In genomic region chr6:22145294-22145693, GRCh38 we compare ENCODE assay signal across 15 cellular contexts.
DNase-seq lines count a peak whose midpoint lies in the region; ATAC-seq and TF ChIP-seq lines count a peak whose summit lies in the region.
"Had no signal": no experiment of that assay in that cellular context is flagged by ENCODE, and none has a peak within 500 bp of the region (broad histone marks: within the 10 kb centered on the region; RNA-seq: fewer than 3 reads in every experiment).

No MANE protein-coding gene starts in this region.

- intact Hi-C loops in activated T-helper 2 cell treated with anti-CD3 and anti-CD28 coated beads, Interferon-gamma antibody, Interleukin-2, Interleukin-4, amounts not matched to agents 10 μg/mL and 5 μg/mL and 100 μg/mL, durations not matched to agents 14 hours and 24 hours and 36 hours (cut with micrococcal nuclease): loop anchor here (5.0 kb wide), 1 partner anchor 548 kb away; no protein-coding TSS in a partner anchor

- H4K91ac ChIP-seq in mesenchymal stem cell (ENCODE audit: low read length): no peak overlapping the region

- no peaks in the 10 kb centered on the region for H3K36me3 ChIP-seq in BE2C
- peaks cover 3% of the 10 kb centered on the region; the same call in 1 of the 2 replicates for H3K36me3 ChIP-seq in DND-41 (ENCODE audit: insufficient read depth, low read length)
- no peaks in the 10 kb centered on the region for H3K36me3 ChIP-seq in mesenchymal stem cell (ENCODE audit: control insufficient read depth in 1 of 2, insufficient read depth in 2 of 2, low read depth in 1 of 2, low read length in 2 of 2)
- H3K36me3 ChIP-seq: esophagus muscularis mucosa had no signal

- DNase-seq in BE2C (no peak), DND-41 (no peak), NCI-H345 treated with DMSO at 0.1 percent for 48 hours (lab: John Stamatoyannopoulos, UW; ENCODE audit: unreplicated experiment) (peak; percentile 89), mesenchymal stem cell (no peak), NCI-H2196 treated with DMSO at 0.1 percent for 48 hours (lab: John Stamatoyannopoulos, UW; ENCODE audit: unreplicated experiment) (no peak)
- no peak for DNase-seq in activated T-helper 2 cell treated with anti-CD3 and anti-CD28 coated beads, Interferon-gamma antibody, Interleukin-2, Interleukin-4, amounts not matched to agents 10 μg/mL and 5 μg/mL and 100 μg/mL, durations not matched to agents 14 hours and 24 hours and 36 hours (ENCODE audit: low spot score)
- no peak for DNase-seq in activated T-cell treated with anti-CD3 and anti-CD28 coated beads, Interleukin-2, amount 50 U/mL, for 24 hours
- DNase-seq: activated CD4-positive, alpha-beta T cell treated with anti-CD3 and anti-CD28 coated beads for 36 hours; activated CD8-positive, alpha-beta memory T cell treated with anti-CD3 and anti-CD28 coated beads, Interleukin-2, amount 10 ng/mL, durations not matched to agents 7 days and 5 days; activated effector memory CD4-positive, alpha-beta T cell treated with Interleukin-2 at 50 U/mL for 16 hours; effector CD4-positive, alpha-beta T cell; stimulated activated CD4-positive, alpha-beta T cell treated with anti-CD3 and anti-CD28 coated beads, Interleukin-2, amount 100 ng/mL, for 48 hours had no signal

- H3K27me3 ChIP-seq in BE2C (no peaks in the 10 kb centered on the region), DND-41 (ENCODE audit: insufficient read depth, low read length, poor library complexity) (no peaks in the 10 kb centered on the region), mesenchymal stem cell (ENCODE audit: control insufficient read depth in 1 of 2, insufficient read depth in 1 of 2, low read length in 2 of 2) (peaks cover 0 to 4% of the 10 kb centered on the region in 2 experiments)
- H3K27me3 ChIP-seq: esophagus muscularis mucosa had no signal

- no peak overlapping the region for H2BK5ac ChIP-seq in mesenchymal stem cell (ENCODE audit: low read depth, low read length, poor library complexity, severe bottlenecking)

- no peak overlapping the region for H4K8ac ChIP-seq in mesenchymal stem cell (ENCODE audit: low read length)

- H3K9me3 ChIP-seq in BE2C: no peaks in the 10 kb centered on the region
- no peaks in the 10 kb centered on the region for H3K9me3 ChIP-seq in DND-41 (ENCODE audit: insufficient read depth, low read length, severe bottlenecking)
- H3K9me3 ChIP-seq in mesenchymal stem cell (ENCODE audit: control insufficient read depth, low read length): no peaks in the 10 kb centered on the region
- H3K9me3 ChIP-seq: esophagus muscularis mucosa had no signal

- H3K27ac Mint-ChIP-seq in activated T-helper 2 cell treated with anti-CD3 and anti-CD28 coated beads, Interferon-gamma antibody, Interleukin-2, Interleukin-4, amounts not matched to agents 10 μg/mL and 5 μg/mL and 100 μg/mL, durations not matched to agents 14 hours and 24 hours and 36 hours: no peak overlapping the region
- H3K27ac Mint-ChIP-seq in activated T-cell treated with anti-CD3 and anti-CD28 coated beads, Interleukin-2, amount 50 U/mL, for 24 hours: no peak overlapping the region
- H3K27ac Mint-ChIP-seq: activated CD8-positive, alpha-beta memory T cell treated with anti-CD3 and anti-CD28 coated beads, Interleukin-2, amount 10 ng/mL, durations not matched to agents 7 days and 5 days had no signal

- H2BK12ac ChIP-seq in mesenchymal stem cell (ENCODE audit: low read length in 2 of 2): no peak overlapping the region

- peaks cover 38% of the 10 kb centered on the region for H3K27me3 Mint-ChIP-seq in activated T-helper 2 cell treated with anti-CD3 and anti-CD28 coated beads, Interferon-gamma antibody, Interleukin-2, Interleukin-4, amounts not matched to agents 10 μg/mL and 5 μg/mL and 100 μg/mL, durations not matched to agents 14 hours and 24 hours and 36 hours (ENCODE audit: low read depth)
- peaks cover 59% of the 10 kb centered on the region for H3K27me3 Mint-ChIP-seq in activated T-cell treated with anti-CD3 and anti-CD28 coated beads, Interleukin-2, amount 50 U/mL, for 24 hours

- H3K36me3 Mint-ChIP-seq in activated T-helper 2 cell treated with anti-CD3 and anti-CD28 coated beads, Interferon-gamma antibody, Interleukin-2, Interleukin-4, amounts not matched to agents 10 μg/mL and 5 μg/mL and 100 μg/mL, durations not matched to agents 14 hours and 24 hours and 36 hours (ENCODE audit: low read depth): no peaks in the 10 kb centered on the region
- no peaks in the 10 kb centered on the region for H3K36me3 Mint-ChIP-seq in activated T-cell treated with anti-CD3 and anti-CD28 coated beads, Interleukin-2, amount 50 U/mL, for 24 hours (ENCODE audit: low read depth)
- H3K36me3 Mint-ChIP-seq: activated CD8-positive, alpha-beta memory T cell treated with anti-CD3 and anti-CD28 coated beads, Interleukin-2, amount 10 ng/mL, durations not matched to agents 7 days and 5 days had no signal

- H3K14ac ChIP-seq in mesenchymal stem cell (ENCODE audit: low read length in 2 of 2): no peak overlapping the region

- 92% methylated on average over 4 of the region's 5 CpGs for WGBS in mesenchymal stem cell

- H2AFZ ChIP-seq in DND-41 (ENCODE audit: low read depth, low read length): no peak overlapping the region; the same call in 1 of the 2 replicates
- no peak overlapping the region for H2AFZ ChIP-seq in mesenchymal stem cell (ENCODE audit: low read depth, low read length)

- H2BK120ac ChIP-seq in mesenchymal stem cell (ENCODE audit: low read depth, low read length): no peak overlapping the region

- TF ChIP-seq CTCF in BE2C (IDR thresholded peaks at IDR 0.05; ENCODE audit: low read depth, low read length) (no peak), DND-41 (IDR thresholded peaks at IDR 0.05; ENCODE audit: borderline replicate concordance, extremely low read depth, low read length, poor library complexity, severe bottlenecking) (no peak)

- H2BK15ac ChIP-seq in mesenchymal stem cell (ENCODE audit: low read depth, poor library complexity, severe bottlenecking): no peak overlapping the region

- no peak overlapping the region for H3K4me3 Mint-ChIP-seq in activated T-helper 2 cell treated with anti-CD3 and anti-CD28 coated beads, Interferon-gamma antibody, Interleukin-2, Interleukin-4, amounts not matched to agents 10 μg/mL and 5 μg/mL and 100 μg/mL, durations not matched to agents 14 hours and 24 hours and 36 hours (ENCODE audit: low read depth)
- no peak overlapping the region for H3K4me3 Mint-ChIP-seq in activated T-cell treated with anti-CD3 and anti-CD28 coated beads, Interleukin-2, amount 50 U/mL, for 24 hours
- H3K4me3 Mint-ChIP-seq: activated CD8-positive, alpha-beta memory T cell treated with anti-CD3 and anti-CD28 coated beads, Interleukin-2, amount 10 ng/mL, durations not matched to agents 7 days and 5 days had no signal

- peaks cover 1% of the 10 kb centered on the region for H3K79me1 ChIP-seq in mesenchymal stem cell (replicated peaks; ENCODE audit: low read length, poor library complexity, severe bottlenecking)

- H3K4me3 ChIP-seq in BE2C (ENCODE audit: low read depth, low read length) (peak overlapping the region; percentile 90), DND-41 (ENCODE audit: low read depth in 1 of 2, low read length in 2 of 2) (peak overlapping the region in 1 of 2 experiments; percentile 85; a peak in 2 of 4 replicates), mesenchymal stem cell (ENCODE audit: insufficient read depth in 1 of 2, low read depth in 1 of 2, low read length in 2 of 2) (no peak overlapping the region)

- H3K27ac ChIP-seq in DND-41 (ENCODE audit: low read length): peak overlapping the region; percentile 100
- no peak overlapping the region for H3K27ac ChIP-seq in mesenchymal stem cell (ENCODE audit: low read length, poor library complexity, severe bottlenecking)
- H3K27ac ChIP-seq: esophagus muscularis mucosa, SK-N-MC had no signal

- no peak overlapping the region for H3K18ac ChIP-seq in mesenchymal stem cell (ENCODE audit: low read depth in 1 of 2, low read length in 2 of 2)

- H3K79me2 ChIP-seq in DND-41 (ENCODE audit: insufficient read depth, low read length): peaks cover 61% of the 10 kb centered on the region

- H3K9me3 Mint-ChIP-seq in activated T-helper 2 cell treated with anti-CD3 and anti-CD28 coated beads, Interferon-gamma antibody, Interleukin-2, Interleukin-4, amounts not matched to agents 10 μg/mL and 5 μg/mL and 100 μg/mL, durations not matched to agents 14 hours and 24 hours and 36 hours: no peaks in the 10 kb centered on the region
- no peaks in the 10 kb centered on the region for H3K9me3 Mint-ChIP-seq in activated T-cell treated with anti-CD3 and anti-CD28 coated beads, Interleukin-2, amount 50 U/mL, for 24 hours

- H3K9ac ChIP-seq in DND-41 (ENCODE audit: low read depth, low read length): peak overlapping the region; percentile 98
- H3K9ac ChIP-seq in mesenchymal stem cell (ENCODE audit: low read length): no peak overlapping the region

- H2AK5ac ChIP-seq in mesenchymal stem cell (ENCODE audit: low read length, severe bottlenecking): peak overlapping the region; percentile 38

- H3K4me1 ChIP-seq in BE2C (peaks cover 7% of the 10 kb centered on the region; the same call in 1 of the 2 replicates), DND-41 (ENCODE audit: insufficient read depth, low read length) (peaks cover 89% of the 10 kb centered on the region), mesenchymal stem cell (ENCODE audit: control insufficient read depth, insufficient read depth, low read depth, low read length) (peaks cover 20% of the 10 kb centered on the region)

- no peaks in the 10 kb centered on the region for H4K20me1 ChIP-seq in DND-41 (ENCODE audit: insufficient read depth, low read length)

- peak overlapping the region; percentile 72 for H3K4me2 ChIP-seq in DND-41 (ENCODE audit: insufficient read depth, low read length)
- no peak overlapping the region for H3K4me2 ChIP-seq in mesenchymal stem cell (ENCODE audit: low read length, poor library complexity, severe bottlenecking)

- peaks cover 39% of the 10 kb centered on the region for H3K4me1 Mint-ChIP-seq in activated T-helper 2 cell treated with anti-CD3 and anti-CD28 coated beads, Interferon-gamma antibody, Interleukin-2, Interleukin-4, amounts not matched to agents 10 μg/mL and 5 μg/mL and 100 μg/mL, durations not matched to agents 14 hours and 24 hours and 36 hours (ENCODE audit: low read depth)
- H3K4me1 Mint-ChIP-seq in activated T-cell treated with anti-CD3 and anti-CD28 coated beads, Interleukin-2, amount 50 U/mL, for 24 hours (ENCODE audit: low read depth): peaks cover 26% of the 10 kb centered on the region

- H3K23ac ChIP-seq in mesenchymal stem cell (ENCODE audit: low read length in 2 of 2): peak overlapping the region in 1 of 2 experiments; percentile 70

- H3K4ac ChIP-seq in mesenchymal stem cell (ENCODE audit: low read depth in 1 of 2, low read length in 2 of 2): no peak overlapping the region

- ATAC-seq in DND-41 (ENCODE audit: insufficient read depth, low read depth) (no peak), HG03135 (IDR thresholded peaks at IDR 0.05; ENCODE audit: unreplicated experiment) (no peak)
- ATAC-seq: activated CD4-positive, alpha-beta T cell treated with anti-CD3 and anti-CD28 coated beads for 36 hours; activated CD8-positive, alpha-beta memory T cell treated with anti-CD3 and anti-CD28 coated beads, Interleukin-2, amount 10 ng/mL, durations not matched to agents 7 days and 5 days had no signal
